In the genomic region with DNA sequence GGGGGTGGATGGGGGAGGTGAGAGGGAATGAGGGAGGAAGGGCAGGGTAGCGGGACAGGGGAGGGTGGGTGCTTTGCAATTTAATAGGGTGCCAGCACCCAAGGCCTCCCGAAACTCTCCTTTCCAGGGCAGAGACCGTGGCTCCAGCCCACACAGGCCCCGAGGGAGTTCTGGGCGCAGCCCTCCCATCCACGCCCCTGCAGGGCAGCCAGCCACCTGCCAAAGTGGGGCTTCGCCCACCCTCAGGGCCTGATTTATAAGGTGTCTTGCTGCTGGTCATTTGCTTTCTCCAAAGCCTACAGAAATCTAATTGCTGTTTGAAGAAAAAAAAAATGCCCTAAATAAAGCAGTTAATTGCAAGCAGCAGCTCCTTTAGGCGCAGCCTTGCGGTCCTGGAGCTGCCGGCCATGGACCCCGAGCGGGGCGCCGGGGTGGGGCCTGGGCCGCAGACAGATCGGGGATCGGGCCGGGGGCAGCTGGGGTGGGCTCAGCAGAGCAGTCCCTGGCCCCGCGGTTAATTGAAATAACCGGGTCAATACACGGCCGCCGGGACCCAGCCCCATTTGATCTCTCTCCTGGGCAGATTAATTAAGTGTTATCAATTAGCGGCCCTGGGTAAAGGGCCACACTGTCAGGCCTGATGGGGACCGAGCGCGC, we compare ENCODE assay signal across 18 cellular contexts.
DNase-seq lines count a peak whose midpoint lies in the region; ATAC-seq and TF ChIP-seq lines count a peak whose summit lies in the region.
"Had no signal": no experiment of that assay in that cellular context is flagged by ENCODE, and none has a peak within 500 bp of the region (broad histone marks: within the 10 kb centered on the region; RNA-seq: fewer than 3 reads in every experiment).

No MANE protein-coding gene starts in this region.

- 62 to 69% methylated on average over 25 to 28 of the region's 28 CpGs for WGBS in lower leg skin, 2 donors

- H3K4me2 ChIP-seq in GM23338, result peak overlapping the region; percentile 65; the same call in 1 of the 2 replicates

- H3K4me1 Mint-ChIP-seq in GM23338, result no peaks in the 10 kb centered on the region; the same call in 2 of the 3 replicates
- H3K4me1 Mint-ChIP-seq in activated T-helper 17 cell treated with anti-CD3 and anti-CD28 coated beads, Interleukin-2, amount 50 U/mL, for 72 hours, result no peaks in the 10 kb centered on the region
- H3K4me1 Mint-ChIP-seq in activated T-cell treated with anti-CD3 and anti-CD28 coated beads, Interleukin-2, amount 50 U/mL, for 4 hours (ENCODE audit: low read depth), result no peaks in the 10 kb centered on the region
- H3K4me1 Mint-ChIP-seq: activated CD4-positive, alpha-beta T cell treated with anti-CD3 and anti-CD28 coated beads for 36 hours had no signal

- no peak overlapping the region for H3K27ac ChIP-seq in GM23338 (ENCODE audit: low read depth)
- H3K27ac ChIP-seq in lower lobe of right lung, result no peak overlapping the region
- H3K27ac ChIP-seq: epithelial cell of prostate, left lung, pancreas had no signal

- H3K9me3 ChIP-seq in lower lobe of right lung, result no peaks in the 10 kb centered on the region
- H3K9me3 ChIP-seq: left lung, pancreas had no signal

- no peak for DNase-seq in AG10803 (ENCODE audit: low read depth)
- no peak for DNase-seq in GM23338 (ENCODE audit: low spot score)
- DNase-seq in choroid plexus epithelial cell (ENCODE audit: low read depth), result no peak
- DNase-seq in lower lobe of right lung, result peak; percentile 27
- no peak for DNase-seq in lower leg skin (ENCODE audit: low spot score in 2 of 2)
- no peak for DNase-seq in activated T-cell treated with anti-CD3 and anti-CD28 coated beads, Interleukin-2, amount 50 U/mL, for 4 hours
- DNase-seq: central memory CD4-positive, alpha-beta T cell had no signal

- no peaks in the 10 kb centered on the region for H3F3A ChIP-seq in GM23338 (replicated peaks; ENCODE audit: low read depth)

- H4K20me1 ChIP-seq in GM23338 (replicated peaks; ENCODE audit: insufficient read depth), result no peaks in the 10 kb centered on the region

- H3K36me3 Mint-ChIP-seq in GM23338 (ENCODE audit: low read depth), result no peaks in the 10 kb centered on the region
- H3K36me3 Mint-ChIP-seq in activated T-helper 17 cell treated with anti-CD3 and anti-CD28 coated beads, Interleukin-2, amount 50 U/mL, for 72 hours (ENCODE audit: low read depth), result no peaks in the 10 kb centered on the region
- no peaks in the 10 kb centered on the region for H3K36me3 Mint-ChIP-seq in activated T-cell treated with anti-CD3 and anti-CD28 coated beads, Interleukin-2, amount 50 U/mL, for 4 hours (ENCODE audit: insufficient read depth)
- H3K36me3 Mint-ChIP-seq: activated naive CD4-positive, alpha-beta T cell treated with anti-CD3 and anti-CD28 coated beads, Interleukin-2, amount 50 U/mL, for 72 hours; CD8-positive, alpha-beta T cell; natural killer cell treated with Interleukin-12 subunit alpha and Interleukin-12 subunit beta and Interleukin-15 and Interleukin-18, amount 100 ng/mL, for 72 hours had no signal

- no peaks in the 10 kb centered on the region for H3K36me3 ChIP-seq in GM23338 (ENCODE audit: insufficient read depth)
- no peaks in the 10 kb centered on the region for H3K36me3 ChIP-seq in lower lobe of right lung
- H3K36me3 ChIP-seq: left lung, pancreas, tibial nerve had no signal

- H3K4me3 Mint-ChIP-seq in GM23338, result no peak overlapping the region
- H3K4me3 Mint-ChIP-seq in activated T-helper 17 cell treated with anti-CD3 and anti-CD28 coated beads, Interleukin-2, amount 50 U/mL, for 72 hours, result no peak overlapping the region
- no peak overlapping the region for H3K4me3 Mint-ChIP-seq in activated T-cell treated with anti-CD3 and anti-CD28 coated beads, Interleukin-2, amount 50 U/mL, for 4 hours
- H3K4me3 Mint-ChIP-seq: activated CD4-positive, alpha-beta T cell treated with anti-CD3 and anti-CD28 coated beads for 36 hours; activated T-cell treated with anti-CD3 and anti-CD28 coated beads, Interleukin-2, amount 50 U/mL, for 72 hours; natural killer cell treated with Interleukin-12 subunit alpha and Interleukin-12 subunit beta and Interleukin-15 and Interleukin-18, amount 100 ng/mL, for 72 hours had no signal

- H3K27ac Mint-ChIP-seq in GM23338, result no peak overlapping the region
- H3K27ac Mint-ChIP-seq in activated T-helper 17 cell treated with anti-CD3 and anti-CD28 coated beads, Interleukin-2, amount 50 U/mL, for 72 hours, result no peak overlapping the region
- H3K27ac Mint-ChIP-seq: activated CD4-positive, alpha-beta T cell treated with anti-CD3 and anti-CD28 coated beads for 36 hours; activated naive CD4-positive, alpha-beta T cell treated with anti-CD3 and anti-CD28 coated beads, Interleukin-2, amount 50 U/mL, for 72 hours; activated T-cell treated with anti-CD3 and anti-CD28 coated beads, Interleukin-2, amount 50 U/mL, for 72 hours; CD8-positive, alpha-beta T cell; natural killer cell treated with Interleukin-12 subunit alpha and Interleukin-12 subunit beta and Interleukin-15 and Interleukin-18, amount 100 ng/mL, for 72 hours had no signal

- intact Hi-C loops in lower lobe of right lung (cut with DNase I) (no loop called here), lower leg skin (cut with DNase I; ENCODE audit: low total_unique reads) (no loop called here)

- H3K9me3 Mint-ChIP-seq in GM23338, result no peaks in the 10 kb centered on the region; the same call in 2 of the 3 replicates
- no peaks in the 10 kb centered on the region for H3K9me3 Mint-ChIP-seq in activated T-helper 17 cell treated with anti-CD3 and anti-CD28 coated beads, Interleukin-2, amount 50 U/mL, for 72 hours
- H3K9me3 Mint-ChIP-seq in activated T-cell treated with anti-CD3 and anti-CD28 coated beads, Interleukin-2, amount 50 U/mL, for 4 hours, result no peaks in the 10 kb centered on the region
- H3K9me3 Mint-ChIP-seq: activated naive CD4-positive, alpha-beta T cell treated with anti-CD3 and anti-CD28 coated beads, Interleukin-2, amount 50 U/mL, for 72 hours; activated T-cell treated with anti-CD3 and anti-CD28 coated beads, Interleukin-2, amount 50 U/mL, for 72 hours; CD8-positive, alpha-beta T cell; natural killer cell treated with Interleukin-12 subunit alpha and Interleukin-12 subunit beta and Interleukin-15 and Interleukin-18, amount 100 ng/mL, for 72 hours had no signal

- TF ChIP-seq CTCF in AG10803 (conservative IDR thresholded peaks at IDR 0.05; ENCODE audit: low read length), result no peak
- TF ChIP-seq CTCF in GM23338 (conservative IDR thresholded peaks at IDR 0.05; ENCODE audit: low read depth in 2 of 2), result no peak
- no peak for TF ChIP-seq CTCF in choroid plexus epithelial cell (conservative IDR thresholded peaks at IDR 0.05; ENCODE audit: low read depth, low read length)
- TF ChIP-seq CTCF in lower lobe of right lung (IDR thresholded peaks at IDR 0.05), result no peak
- TF ChIP-seq CTCF in lower leg skin (IDR thresholded peaks at IDR 0.05), result no peak

- peaks cover 19% of the 10 kb centered on the region for H3K9me2 ChIP-seq in GM23338 (ENCODE audit: insufficient read depth)

- H3K27me3 ChIP-seq in GM23338 (ENCODE audit: insufficient read depth) (no peaks in the 10 kb centered on the region), lower lobe of right lung (ENCODE audit: low read depth) (peaks cover 43% of the 10 kb centered on the region)
- H3K27me3 ChIP-seq: pancreas had no signal

- H3K4me3 ChIP-seq in AG10803 (ENCODE audit: low read length) (peak overlapping the region; percentile 30; the same call in 1 of the 2 replicates), GM23338 (peak overlapping the region; percentile 46; the same call in 1 of the 2 replicates), choroid plexus epithelial cell (ENCODE audit: low read depth, low read length) (peak overlapping the region; percentile 29), lower lobe of right lung (peak overlapping the region; percentile 27), lower leg skin (ENCODE audit: low read depth, poor library complexity, severe bottlenecking) (no peak overlapping the region)

- H3K4me1 ChIP-seq in GM23338 (ENCODE audit: insufficient read depth) (no peaks in the 10 kb centered on the region), lower lobe of right lung (no peaks in the 10 kb centered on the region)
- H3K4me1 ChIP-seq: pancreas had no signal

- H3K27me3 Mint-ChIP-seq in GM23338 (ENCODE audit: insufficient read depth, low read depth, poor library complexity), result peaks cover 11% of the 10 kb centered on the region
- peaks cover 5% of the 10 kb centered on the region for H3K27me3 Mint-ChIP-seq in activated T-helper 17 cell treated with anti-CD3 and anti-CD28 coated beads, Interleukin-2, amount 50 U/mL, for 72 hours
- peaks cover 9% of the 10 kb centered on the region for H3K27me3 Mint-ChIP-seq in activated T-cell treated with anti-CD3 and anti-CD28 coated beads, Interleukin-2, amount 50 U/mL, for 4 hours (ENCODE audit: low read depth)

- H3K79me2 ChIP-seq in GM23338 (replicated peaks; ENCODE audit: insufficient read depth), result no peaks in the 10 kb centered on the region

- H2AFZ ChIP-seq in GM23338, result no peak overlapping the region

- TF ChIP-seq POLR2A in lower leg skin (IDR thresholded peaks at IDR 0.05), result no peak

- ATAC-seq in GM23338 (peak; percentile 4), lower lobe of right lung (no peak), GM19463 (IDR thresholded peaks at IDR 0.05; ENCODE audit: unreplicated experiment) (no peak)
- no peak for ATAC-seq in activated T-helper 17 cell treated with anti-CD3 and anti-CD28 coated beads, Interleukin-2, amount 50 U/mL, for 72 hours (replicated peaks)
- no peak for ATAC-seq in activated T-cell treated with anti-CD3 and anti-CD28 coated beads, Interleukin-2, amount 50 U/mL, for 4 hours

TF ChIP-seq in GM23338, 12 proteins besides CTCF, POLR2A, EP300 and RAD21 (continues in another document):
- TF ChIP-seq STAT1 (IDR thresholded peaks at IDR 0.05; ENCODE audit: unreplicated experiment), result no peak
- TF ChIP-seq JUNB (IDR thresholded peaks at IDR 0.05; ENCODE audit: unreplicated experiment), result no peak
- no peak for TF ChIP-seq ZNF331 (CRISPR knock-in tag; IDR thresholded peaks at IDR 0.05; ENCODE audit: low read depth)
- no peak for TF ChIP-seq ZNF114 (CRISPR knock-in tag; IDR thresholded peaks at IDR 0.05)
- TF ChIP-seq CREB1 (CRISPR knock-in tag; IDR thresholded peaks at IDR 0.05; ENCODE audit: low read depth), result no peak
- no peak for TF ChIP-seq EZH2 (IDR thresholded peaks at IDR 0.05; ENCODE audit: low read depth, unreplicated experiment)
